Comparison of ENCODE assay signal across 23 cellular contexts in genomic region chr18:8901019-8901418, GRCh38.
DNase-seq lines count a peak whose midpoint lies in the region; ATAC-seq, FAIRE-seq and TF ChIP-seq lines count a peak whose summit lies in the region.
"Had no signal": no experiment of that assay in that cellular context is flagged by ENCODE, and none has a peak within 500 bp of the region (broad histone marks: within the 10 kb centered on the region; RNA-seq: fewer than 3 reads in every experiment).

No MANE protein-coding gene starts in this region.

- H3K4me3 ChIP-seq in bronchial epithelial cell (ENCODE audit: low read depth, low read length): no peak overlapping the region
- H3K4me3 ChIP-seq in small intestine (ENCODE audit: low read depth in 1 of 2, low read length in 2 of 2): no peak overlapping the region
- H3K4me3 ChIP-seq: BLaER1 treated with 17β-estradiol and CSF1 and Interleukin-3, amounts not matched to agents 10 nM and 100 nM; SJCRH30 had no signal

- H3K4me1 ChIP-seq in H9 (ENCODE audit: insufficient read depth, low read length) (no peaks in the 10 kb centered on the region), small intestine (ENCODE audit: control insufficient read depth in 2 of 2, insufficient read depth in 1 of 2, low read depth in 1 of 2, low read length in 1 of 2) (no peaks in the 10 kb centered on the region)
- H3K4me1 ChIP-seq: SJCRH30 had no signal

- no peak overlapping the region for H2BK20ac ChIP-seq in H9 (ENCODE audit: low read depth, low read length, poor library complexity, severe bottlenecking)

- H3T11ph ChIP-seq in H9 (ENCODE audit: low read length): no peak overlapping the region

- H2BK5ac ChIP-seq in H9 (ENCODE audit: insufficient read length, low read length): no peak overlapping the region

- no peak overlapping the region for H3K23ac ChIP-seq in H9 (ENCODE audit: insufficient read length, low read depth, low read length)

- H3K27me3 ChIP-seq in H9 (ENCODE audit: insufficient read depth, low read length) (no peaks in the 10 kb centered on the region), bronchial epithelial cell (ENCODE audit: control insufficient read depth, insufficient read depth, low read length) (no peaks in the 10 kb centered on the region), small intestine (ENCODE audit: control insufficient read depth in 2 of 2, insufficient read depth in 2 of 2, low read length in 2 of 2) (no peaks in the 10 kb centered on the region)
- H3K27me3 ChIP-seq: BLaER1 treated with 17β-estradiol and CSF1 and Interleukin-3, amounts not matched to agents 10 nM and 100 nM; SJCRH30 had no signal

- no peak overlapping the region for H3K14ac ChIP-seq in H9 (ENCODE audit: insufficient read depth, low read length)

- no peaks in the 10 kb centered on the region for H3K36me3 ChIP-seq in bronchial epithelial cell (ENCODE audit: control insufficient read depth, insufficient read depth, low read length)
- H3K36me3 ChIP-seq in small intestine (ENCODE audit: control insufficient read depth in 2 of 2, insufficient read depth in 2 of 2, low read length in 2 of 2): no peaks in the 10 kb centered on the region
- H3K36me3 ChIP-seq: SJCRH30 had no signal

- no peak overlapping the region for H3K9ac ChIP-seq in H9 (ENCODE audit: extremely low read depth, insufficient read length, low read length)
- H3K9ac ChIP-seq: BLaER1 treated with 17β-estradiol and CSF1 and Interleukin-3, amounts not matched to agents 10 nM and 100 nM; KMS-11 had no signal

- H2BK12ac ChIP-seq in H9 (ENCODE audit: insufficient read length, low read depth, low read length): no peak overlapping the region

- no peak for ATAC-seq in HG02970 (IDR thresholded peaks at IDR 0.05; ENCODE audit: low FRiP score, unreplicated experiment)
- no peak for ATAC-seq in activated T-helper 17 cell treated with anti-CD3 and anti-CD28 coated beads, Interleukin-2, amount 50 U/mL, for 72 hours (replicated peaks)
- ATAC-seq: CD8-positive, alpha-beta T cell had no signal

- H4K91ac ChIP-seq in H9 (ENCODE audit: insufficient read length, low read depth, low read length): no peak overlapping the region

- H3K27ac Mint-ChIP-seq in H9: no peak overlapping the region
- no peak overlapping the region for H3K27ac Mint-ChIP-seq in activated T-helper 17 cell treated with anti-CD3 and anti-CD28 coated beads, Interleukin-2, amount 50 U/mL, for 72 hours
- H3K27ac Mint-ChIP-seq: CD8-positive, alpha-beta T cell; T-helper 1 cell treated with Interleukin-12 subunit alpha and Interleukin-12 subunit beta and Interleukin-4 antibody, amounts not matched to agents 30 μg/mL and 1 μg/mL, for 36 hours had no signal

- no peak overlapping the region for H3K4me3 Mint-ChIP-seq in H9
- no peak overlapping the region for H3K4me3 Mint-ChIP-seq in activated T-helper 17 cell treated with anti-CD3 and anti-CD28 coated beads, Interleukin-2, amount 50 U/mL, for 72 hours
- H3K4me3 Mint-ChIP-seq: CD8-positive, alpha-beta T cell; T-helper 1 cell treated with Interleukin-12 subunit alpha and Interleukin-12 subunit beta and Interleukin-4 antibody, amounts not matched to agents 30 μg/mL and 1 μg/mL, for 36 hours had no signal

- no peak overlapping the region for H2AK5ac ChIP-seq in H9 (ENCODE audit: insufficient read length, low read length)

- H3K27ac ChIP-seq in H9 (ENCODE audit: insufficient read length, low read depth, low read length) (no peak overlapping the region), small intestine (ENCODE audit: low read depth in 1 of 2, low read length in 1 of 2) (no peak overlapping the region)
- H3K27ac ChIP-seq: BLaER1 treated with 17β-estradiol and CSF1 and Interleukin-3, amounts not matched to agents 10 nM and 100 nM; HL-60; KMS-11; SJCRH30 had no signal

- no peak overlapping the region for H2AFZ ChIP-seq in H9 (ENCODE audit: low read length)

- no CpG with 5 or more reads among the region's 2 CpGs for WGBS in H9 (ENCODE audit: extremely low coverage, insufficient read length, low lambda C conversion rate)
- 86 to 100% (median 90%) methylated on average over 2 of the region's 2 CpGs for WGBS in small intestine, 3 donors

- no peak overlapping the region for H2BK15ac ChIP-seq in H9 (ENCODE audit: low read depth, low read length)

- H3K79me1 ChIP-seq in H9 (ENCODE audit: insufficient read depth, low read depth, low read length, poor library complexity, severe bottlenecking): no peaks in the 10 kb centered on the region

- H3K36me3 Mint-ChIP-seq in H9 (ENCODE audit: insufficient read depth in 1 of 3, low read depth in 3 of 3): peaks cover 3 to 20% (median 10%) of the 10 kb centered on the region in 3 experiments; a peak in 5 of 7 replicates
- no peaks in the 10 kb centered on the region for H3K36me3 Mint-ChIP-seq in activated T-helper 17 cell treated with anti-CD3 and anti-CD28 coated beads, Interleukin-2, amount 50 U/mL, for 72 hours (ENCODE audit: low read depth)
- H3K36me3 Mint-ChIP-seq: CD8-positive, alpha-beta T cell had no signal

- no peaks in the 10 kb centered on the region for H3K79me2 ChIP-seq in H9 (ENCODE audit: insufficient read depth, low read length)

- H3K56ac ChIP-seq in H9 (ENCODE audit: insufficient read length, low read depth, low read length): no peak overlapping the region

- TF ChIP-seq CTCF in H9 (conservative IDR thresholded peaks at IDR 0.05) (0 out of 3 replicates have a peak, but pooled peaks have one; percentile 11), bronchial epithelial cell (IDR thresholded peaks at IDR 0.05; ENCODE audit: insufficient read depth, low read length, severe bottlenecking) (no peak)

- H3K9me3 Mint-ChIP-seq in H9: peaks cover 17 to 20% of the 10 kb centered on the region in 2 experiments
- H3K9me3 Mint-ChIP-seq in activated T-helper 17 cell treated with anti-CD3 and anti-CD28 coated beads, Interleukin-2, amount 50 U/mL, for 72 hours: peaks cover 6% of the 10 kb centered on the region

- no peak overlapping the region for H3K18ac ChIP-seq in H9 (ENCODE audit: insufficient read length, low read depth, low read length)

- H3K27me3 Mint-ChIP-seq in H9 (ENCODE audit: low read depth): no peaks in the 10 kb centered on the region
- peaks cover 3% of the 10 kb centered on the region for H3K27me3 Mint-ChIP-seq in activated T-helper 17 cell treated with anti-CD3 and anti-CD28 coated beads, Interleukin-2, amount 50 U/mL, for 72 hours

- H3K4me1 Mint-ChIP-seq in H9: peaks cover 12 to 14% of the 10 kb centered on the region in 2 experiments
- no peaks in the 10 kb centered on the region for H3K4me1 Mint-ChIP-seq in activated T-helper 17 cell treated with anti-CD3 and anti-CD28 coated beads, Interleukin-2, amount 50 U/mL, for 72 hours

- no peak overlapping the region for H4K8ac ChIP-seq in H9 (replicated peaks; ENCODE audit: insufficient read length, low read depth, low read length)

- H4K5ac ChIP-seq in H9 (ENCODE audit: insufficient read length, low read depth, low read length): no peak overlapping the region

- H2BK120ac ChIP-seq in H9 (ENCODE audit: low read depth, low read length, poor library complexity, severe bottlenecking): no peak overlapping the region

- no peak overlapping the region for H3K4me2 ChIP-seq in H9 (ENCODE audit: insufficient read depth, insufficient read length, low read length)
- H3K4me2 ChIP-seq: KMS-11 had no signal

- H3K23me2 ChIP-seq in H9 (ENCODE audit: insufficient read length, low read depth, low read length, poor library complexity, severe bottlenecking): no peaks in the 10 kb centered on the region

- no peak for TF ChIP-seq POLR2A in GM12892 (IDR thresholded peaks at IDR 0.05; ENCODE audit: low read depth, low read length)

- no peak overlapping the region for H3K4ac ChIP-seq in H9 (ENCODE audit: low read depth, low read length)

- H4K20me1 ChIP-seq in H9 (ENCODE audit: control insufficient read depth, insufficient read depth, insufficient read length): no peaks in the 10 kb centered on the region
- H4K20me1 ChIP-seq: BLaER1 treated with 17β-estradiol and CSF1 and Interleukin-3, amounts not matched to agents 10 nM and 100 nM had no signal

- no peak for DNase-seq in H9
- peak; percentile 34 for DNase-seq in NCI-H69 (lab: John Stamatoyannopoulos, UW)
- DNase-seq in bronchial epithelial cell (ENCODE audit: low read depth): no peak
- no peak for DNase-seq in GM12892 (ENCODE audit: insufficient read length)
- DNase-seq in small intestine: no peak
- DNase-seq: ACHN; Calu3; CD8-positive, alpha-beta T cell; DMS53; EL; GF-D8; H7; NCI-H1694; NCI-H2081; NK-92 treated with Interleukin-12 subunit alpha and Interleukin-12 subunit beta, amount 100 ng/mL, for 24 hours; SJCRH30 had no signal

- H3K9me3 ChIP-seq in H9 (ENCODE audit: control insufficient read depth, low read depth, low read length): no peaks in the 10 kb centered on the region
- no peaks in the 10 kb centered on the region for H3K9me3 ChIP-seq in small intestine (ENCODE audit: control insufficient read depth, low read depth)
- H3K9me3 ChIP-seq: SJCRH30 had no signal

- peak; percentile 92 for FAIRE-seq in bronchial epithelial cell (lab: Jason Lieb, UNC)
- no peak for FAIRE-seq in GM12892 (lab: Jason Lieb, UNC)
- FAIRE-seq in small intestine (lab: Jason Lieb, UNC): no peak
- FAIRE-seq: RCC 7860 had no signal
